ENCODE assay signal across 1 cellular context in genomic region chr9:89655047-89655989, GRCh38.
TF ChIP-seq lines count a peak whose summit lies in the region.

No MANE protein-coding gene starts in this region.

TF ChIP-seq in GM23338, 12 proteins besides CTCF, POLR2A, EP300 and RAD21 (continued from another document):
- TF ChIP-seq, protein P1, sequence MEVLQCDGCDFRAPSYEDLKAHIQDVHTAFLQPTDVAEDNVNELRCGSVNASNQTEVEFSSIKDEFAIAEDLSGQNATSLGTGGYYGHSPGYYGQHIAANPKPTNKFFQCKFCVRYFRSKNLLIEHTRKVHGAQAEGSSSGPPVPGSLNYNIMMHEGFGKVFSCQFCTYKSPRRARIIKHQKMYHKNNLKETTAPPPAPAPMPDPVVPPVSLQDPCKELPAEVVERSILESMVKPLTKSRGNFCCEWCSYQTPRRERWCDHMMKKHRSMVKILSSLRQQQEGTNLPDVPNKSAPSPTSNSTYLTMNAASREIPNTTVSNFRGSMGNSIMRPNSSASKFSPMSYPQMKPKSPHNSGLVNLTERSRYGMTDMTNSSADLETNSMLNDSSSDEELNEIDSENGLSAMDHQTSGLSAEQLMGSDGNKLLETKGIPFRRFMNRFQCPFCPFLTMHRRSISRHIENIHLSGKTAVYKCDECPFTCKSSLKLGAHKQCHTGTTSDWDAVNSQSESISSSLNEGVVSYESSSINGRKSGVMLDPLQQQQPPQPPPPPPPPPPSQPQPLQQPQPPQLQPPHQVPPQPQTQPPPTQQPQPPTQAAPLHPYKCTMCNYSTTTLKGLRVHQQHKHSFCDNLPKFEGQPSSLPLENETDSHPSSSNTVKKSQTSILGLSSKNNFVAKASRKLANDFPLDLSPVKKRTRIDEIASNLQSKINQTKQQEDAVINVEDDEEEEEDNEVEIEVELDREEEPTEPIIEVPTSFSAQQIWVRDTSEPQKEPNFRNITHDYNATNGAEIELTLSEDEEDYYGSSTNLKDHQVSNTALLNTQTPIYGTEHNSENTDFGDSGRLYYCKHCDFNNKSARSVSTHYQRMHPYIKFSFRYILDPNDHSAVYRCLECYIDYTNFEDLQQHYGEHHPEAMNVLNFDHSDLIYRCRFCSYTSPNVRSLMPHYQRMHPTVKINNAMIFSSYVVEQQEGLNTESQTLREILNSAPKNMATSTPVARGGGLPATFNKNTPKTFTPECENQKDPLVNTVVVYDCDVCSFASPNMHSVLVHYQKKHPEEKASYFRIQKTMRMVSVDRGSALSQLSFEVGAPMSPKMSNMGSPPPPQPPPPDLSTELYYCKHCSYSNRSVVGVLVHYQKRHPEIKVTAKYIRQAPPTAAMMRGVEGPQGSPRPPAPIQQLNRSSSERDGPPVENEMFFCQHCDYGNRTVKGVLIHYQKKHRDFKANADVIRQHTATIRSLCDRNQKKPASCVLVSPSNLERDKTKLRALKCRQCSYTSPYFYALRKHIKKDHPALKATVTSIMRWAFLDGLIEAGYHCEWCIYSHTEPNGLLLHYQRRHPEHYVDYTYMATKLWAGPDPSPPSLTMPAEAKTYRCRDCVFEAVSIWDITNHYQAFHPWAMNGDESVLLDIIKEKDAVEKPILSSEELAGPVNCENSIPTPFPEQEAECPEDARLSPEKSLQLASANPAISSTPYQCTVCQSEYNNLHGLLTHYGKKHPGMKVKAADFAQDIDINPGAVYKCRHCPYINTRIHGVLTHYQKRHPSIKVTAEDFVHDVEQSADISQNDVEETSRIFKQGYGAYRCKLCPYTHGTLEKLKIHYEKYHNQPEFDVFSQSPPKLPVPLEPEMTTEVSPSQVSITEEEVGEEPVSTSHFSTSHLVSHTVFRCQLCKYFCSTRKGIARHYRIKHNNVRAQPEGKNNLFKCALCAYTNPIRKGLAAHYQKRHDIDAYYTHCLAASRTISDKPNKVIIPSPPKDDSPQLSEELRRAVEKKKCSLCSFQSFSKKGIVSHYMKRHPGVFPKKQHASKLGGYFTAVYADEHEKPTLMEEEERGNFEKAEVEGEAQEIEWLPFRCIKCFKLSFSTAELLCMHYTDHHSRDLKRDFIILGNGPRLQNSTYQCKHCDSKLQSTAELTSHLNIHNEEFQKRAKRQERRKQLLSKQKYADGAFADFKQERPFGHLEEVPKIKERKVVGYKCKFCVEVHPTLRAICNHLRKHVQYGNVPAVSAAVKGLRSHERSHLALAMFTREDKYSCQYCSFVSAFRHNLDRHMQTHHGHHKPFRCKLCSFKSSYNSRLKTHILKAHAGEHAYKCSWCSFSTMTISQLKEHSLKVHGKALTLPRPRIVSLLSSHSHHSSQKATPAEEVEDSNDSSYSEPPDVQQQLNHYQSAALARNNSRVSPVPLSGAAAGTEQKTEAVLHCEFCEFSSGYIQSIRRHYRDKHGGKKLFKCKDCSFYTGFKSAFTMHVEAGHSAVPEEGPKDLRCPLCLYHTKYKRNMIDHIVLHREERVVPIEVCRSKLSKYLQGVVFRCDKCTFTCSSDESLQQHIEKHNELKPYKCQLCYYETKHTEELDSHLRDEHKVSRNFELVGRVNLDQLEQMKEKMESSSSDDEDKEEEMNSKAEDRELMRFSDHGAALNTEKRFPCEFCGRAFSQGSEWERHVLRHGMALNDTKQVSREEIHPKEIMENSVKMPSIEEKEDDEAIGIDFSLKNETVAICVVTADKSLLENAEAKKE (CRISPR knock-in tag; IDR thresholded peaks at IDR 0.05) = no peak
- no peak for TF ChIP-seq STAT1 (IDR thresholded peaks at IDR 0.05; ENCODE audit: unreplicated experiment)
TF ChIP-seq in GM23338: peak in this region for 0.
